ENCODE assay signal across 19 cellular contexts in the genomic region with DNA sequence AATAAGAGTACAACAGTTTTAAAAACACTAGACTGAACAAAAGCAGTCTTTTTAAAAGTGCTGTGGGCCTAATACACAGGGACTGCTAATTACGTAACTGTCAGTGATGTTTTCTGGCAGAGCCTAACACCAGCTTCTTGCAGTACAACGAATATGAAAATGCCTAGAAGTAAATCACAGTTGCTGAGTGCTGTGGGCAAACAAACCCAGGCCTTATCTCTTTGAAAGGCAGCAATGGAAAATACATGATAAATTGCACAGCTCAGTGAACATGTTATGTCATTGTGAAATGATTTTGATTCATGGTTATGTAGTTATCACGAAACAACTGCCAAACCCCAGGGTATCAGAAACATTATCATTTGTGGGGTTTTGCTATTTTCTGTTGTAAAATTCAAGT.
A peak's percentile ranks its signal among the peaks of the same experiment; 100 is the strongest.
DNase-seq lines count a peak whose midpoint lies in the region; TF ChIP-seq lines count a peak whose summit lies in the region.
"Had no signal": no experiment of that assay in that cellular context is flagged by ENCODE, and none has a peak within 500 bp of the region (broad histone marks: within the 10 kb centered on the region; RNA-seq: fewer than 3 reads in every experiment).

No MANE protein-coding gene starts in this region.

- 81% methylated on average over 3 of the region's 3 CpGs for WGBS in mesenchymal stem cell

- H2BK15ac ChIP-seq in mesenchymal stem cell (ENCODE audit: low read depth, poor library complexity, severe bottlenecking), result no peak overlapping the region

- DNase-seq in GM03348 (ENCODE audit: low spot score), result peak; percentile 20
- peak; percentile 66 for DNase-seq in OCI-M1 (lab: John Stamatoyannopoulos, UW)
- peak; percentile 56 for DNase-seq in fibroblast of villous mesenchyme (ENCODE audit: low read depth)
- peak; percentile 37 for DNase-seq in mesenchymal stem cell
- no peak for DNase-seq in NCI-H2196 treated with DMSO at 0.1 percent for 48 hours (lab: John Stamatoyannopoulos, UW; ENCODE audit: unreplicated experiment)
- no peak for DNase-seq in activated T-cell treated with anti-CD3 and anti-CD28 coated beads, Interleukin-2, amount 50 U/mL, for 24 hours
- no peak for DNase-seq in MM.1S
- DNase-seq: activated CD4-positive, alpha-beta T cell treated with anti-CD3 and anti-CD28 coated beads for 48 hours; activated CD8-positive, alpha-beta memory T cell treated with anti-CD3 and anti-CD28 coated beads, Interleukin-2, amount 50 U/mL, for 48 hours; activated gamma-delta T cell treated with Interleukin-2 at 50 U/mL for 16 hours; aorta; gastrocnemius medialis; H7; lower lobe of right lung; NCI-H2081 treated with DMSO at 0.1 percent for 48 hours; NCI-H82; small intestine; stimulated activated CD4-positive, alpha-beta T cell treated with anti-CD3 and anti-CD28 coated beads, Interleukin-4, amount 100 ng/mL, for 1 hour had no signal

- no peaks in the 10 kb centered on the region for H3K4me1 ChIP-seq in mesenchymal stem cell (ENCODE audit: control insufficient read depth, insufficient read depth, low read depth, low read length)
- H3K4me1 ChIP-seq in MM.1S (ENCODE audit: low read length), result no peaks in the 10 kb centered on the region
- H3K4me1 ChIP-seq: gastrocnemius medialis, lower lobe of right lung had no signal

- H3K4ac ChIP-seq in mesenchymal stem cell (ENCODE audit: low read depth in 1 of 2, low read length in 2 of 2), result no peak overlapping the region

- H3K9me3 Mint-ChIP-seq in activated T-cell treated with anti-CD3 and anti-CD28 coated beads, Interleukin-2, amount 50 U/mL, for 24 hours, result peaks cover 3% of the 10 kb centered on the region

- no peak overlapping the region for H2BK120ac ChIP-seq in mesenchymal stem cell (ENCODE audit: low read depth, low read length)

- no peak overlapping the region for H2BK5ac ChIP-seq in mesenchymal stem cell (ENCODE audit: low read depth, low read length, poor library complexity, severe bottlenecking)

- H2AK5ac ChIP-seq in mesenchymal stem cell (ENCODE audit: low read length, severe bottlenecking), result no peak overlapping the region

- H3K4me1 Mint-ChIP-seq in activated T-cell treated with anti-CD3 and anti-CD28 coated beads, Interleukin-2, amount 50 U/mL, for 24 hours (ENCODE audit: low read depth), result no peaks in the 10 kb centered on the region

- no peak overlapping the region for H3K23ac ChIP-seq in mesenchymal stem cell (ENCODE audit: low read length in 2 of 2)

- H3K9me3 ChIP-seq in mesenchymal stem cell (ENCODE audit: control insufficient read depth, low read length) (no peaks in the 10 kb centered on the region), MM.1S (replicated peaks; ENCODE audit: insufficient read depth, low read length) (no peaks in the 10 kb centered on the region)
- H3K9me3 ChIP-seq: gastrocnemius medialis, lower lobe of right lung had no signal

- H3K27me3 Mint-ChIP-seq in activated T-cell treated with anti-CD3 and anti-CD28 coated beads, Interleukin-2, amount 50 U/mL, for 24 hours, result no peaks in the 10 kb centered on the region

- no peak overlapping the region for H3K18ac ChIP-seq in mesenchymal stem cell (ENCODE audit: low read depth in 1 of 2, low read length in 2 of 2)

- H3F3A ChIP-seq in MM.1S (ENCODE audit: insufficient read depth, low read length), result no peaks in the 10 kb centered on the region

- no peak overlapping the region for H3K14ac ChIP-seq in mesenchymal stem cell (ENCODE audit: low read length in 2 of 2)

- no peak for TF ChIP-seq CTCF in fibroblast of villous mesenchyme (IDR thresholded peaks at IDR 0.05; ENCODE audit: insufficient read depth, low read depth, low read length)
- TF ChIP-seq CTCF in MM.1S (IDR thresholded peaks at IDR 0.05; ENCODE audit: low read length), result no peak

- H3K4me3 Mint-ChIP-seq in activated T-cell treated with anti-CD3 and anti-CD28 coated beads, Interleukin-2, amount 50 U/mL, for 24 hours, result no peak overlapping the region

- no peaks in the 10 kb centered on the region for H3K79me2 ChIP-seq in MM.1S (ENCODE audit: low read length)
- H3K79me2 ChIP-seq: parathyroid adenoma had no signal

- no peak overlapping the region for H4K91ac ChIP-seq in mesenchymal stem cell (ENCODE audit: low read length)

- H3K27ac Mint-ChIP-seq in activated T-cell treated with anti-CD3 and anti-CD28 coated beads, Interleukin-2, amount 50 U/mL, for 24 hours, result no peak overlapping the region

- H3K27me3 ChIP-seq in mesenchymal stem cell (ENCODE audit: control insufficient read depth in 1 of 2, insufficient read depth in 1 of 2, low read length in 2 of 2), result no peaks in the 10 kb centered on the region
- H3K27me3 ChIP-seq in MM.1S (replicated peaks; ENCODE audit: insufficient read depth, low read length), result no peaks in the 10 kb centered on the region
- H3K27me3 ChIP-seq: gastrocnemius medialis had no signal

- H2BK12ac ChIP-seq in mesenchymal stem cell (ENCODE audit: low read length in 2 of 2), result no peak overlapping the region

- no peak overlapping the region for H3K4me2 ChIP-seq in mesenchymal stem cell (ENCODE audit: low read length, poor library complexity, severe bottlenecking)
- no peak overlapping the region for H3K4me2 ChIP-seq in MM.1S (ENCODE audit: low read depth, low read length)

- H3K9ac ChIP-seq in mesenchymal stem cell (ENCODE audit: low read length), result no peak overlapping the region
- no peak overlapping the region for H3K9ac ChIP-seq in MM.1S (ENCODE audit: low read length)
- H3K9ac ChIP-seq: parathyroid adenoma had no signal

- no peaks in the 10 kb centered on the region for H4K20me1 ChIP-seq in MM.1S (ENCODE audit: insufficient read depth, low read length)

- H3K79me1 ChIP-seq in mesenchymal stem cell (replicated peaks; ENCODE audit: low read length, poor library complexity, severe bottlenecking), result no peaks in the 10 kb centered on the region

- no peak overlapping the region for H2AFZ ChIP-seq in mesenchymal stem cell (ENCODE audit: low read depth, low read length)
- no peak overlapping the region for H2AFZ ChIP-seq in MM.1S (ENCODE audit: low read length)
- H2AFZ ChIP-seq: parathyroid adenoma had no signal

- no peak overlapping the region for H3K27ac ChIP-seq in mesenchymal stem cell (ENCODE audit: low read length, poor library complexity, severe bottlenecking)
- H3K27ac ChIP-seq in MM.1S (ENCODE audit: low read length), result no peak overlapping the region
- H3K27ac ChIP-seq: gastrocnemius medialis, lower lobe of right lung, parathyroid adenoma had no signal

- no peak overlapping the region for H3K4me3 ChIP-seq in fibroblast of villous mesenchyme (ENCODE audit: low read depth, low read length)
- no peak overlapping the region for H3K4me3 ChIP-seq in mesenchymal stem cell (ENCODE audit: insufficient read depth in 1 of 2, low read depth in 1 of 2, low read length in 2 of 2)
- H3K4me3 ChIP-seq in MM.1S (ENCODE audit: low read length), result no peak overlapping the region
- H3K4me3 ChIP-seq: gastrocnemius medialis, lower lobe of right lung had no signal

- H4K8ac ChIP-seq in mesenchymal stem cell (ENCODE audit: low read length), result no peak overlapping the region

- no peaks in the 10 kb centered on the region for H3K9me2 ChIP-seq in MM.1S (replicated peaks; ENCODE audit: insufficient read depth, low read length)

- H3K36me3 ChIP-seq in mesenchymal stem cell (ENCODE audit: control insufficient read depth in 1 of 2, insufficient read depth in 2 of 2, low read depth in 1 of 2, low read length in 2 of 2) (no peaks in the 10 kb centered on the region), MM.1S (replicated peaks; ENCODE audit: insufficient read depth, low read length) (no peaks in the 10 kb centered on the region)
- H3K36me3 ChIP-seq: gastrocnemius medialis, lower lobe of right lung had no signal

- H3K36me3 Mint-ChIP-seq in activated T-cell treated with anti-CD3 and anti-CD28 coated beads, Interleukin-2, amount 50 U/mL, for 24 hours (ENCODE audit: low read depth), result no peaks in the 10 kb centered on the region

Comparison
In these comparisons a context has a peak if more than half of its experiments do, and no peak if none do; other contexts are left out.
1. DNase-seq: peak in GM03348 (single experiment), OCI-M1 (single experiment), fibroblast of villous mesenchyme (single experiment) and mesenchymal stem cell (single experiment); none in NCI-H2196 treated with DMSO at 0.1 percent for 48 hours (single experiment), activated T-cell treated with anti-CD3 and anti-CD28 coated beads, Interleukin-2, amount 50 U/mL, for 24 hours (single experiment) and MM.1S (single experiment).